Comparison of ENCODE assay signal across 17 cellular contexts in genomic region chr13:63446329-63446728, GRCh38.
"Had no signal": no experiment of that assay in that cellular context is flagged by ENCODE, and none has a peak within 500 bp of the region (broad histone marks: within the 10 kb centered on the region; RNA-seq: fewer than 3 reads in every experiment).

No MANE protein-coding gene starts in this region.

- H3K27me3 ChIP-seq: breast epithelium had no signal

- H3K36me3 ChIP-seq: breast epithelium had no signal

- H3K9me3 ChIP-seq: breast epithelium had no signal

- DNase-seq: activated CD4-positive, alpha-beta T cell treated with anti-CD3 and anti-CD28 coated beads for 36 hours; activated CD8-positive, alpha-beta memory T cell treated with anti-CD3 and anti-CD28 coated beads, Interleukin-2, amount 50 U/mL, for 4 hours; activated CD8-positive, alpha-beta T cell treated with anti-CD3 and anti-CD28 coated beads for 36 hours; aorta; MM.1S; NCI-H1105; NCI-H1436 treated with DMSO at 0.1 percent for 48 hours; NCI-H187; NCI-H2081; NCI-H446; NCI-H526; PC-3; SHP77 treated with DMSO at 0.1 percent for 48 hours; T-helper 2 cell; T1000 had no signal

- H3K4me1 ChIP-seq: breast epithelium had no signal

- H3K27ac ChIP-seq: breast epithelium, VCaP had no signal

- H3K4me3 ChIP-seq: breast epithelium had no signal
